ENCODE assay signal across 23 cellular contexts in genomic region chr5:150651924-150652688, GRCh38. TPM values are rescaled to one million over a fixed set of nuclear protein-coding genes. Genes with fewer than 3 reads are reported as not detected.
A peak's percentile ranks its signal among the peaks of the same experiment; 100 is the strongest.
DNase-seq lines count a peak whose midpoint lies in the region; ATAC-seq and TF ChIP-seq lines count a peak whose summit lies in the region.
"Had no signal": no experiment of that assay in that cellular context is flagged by ENCODE, and none has a peak within 500 bp of the region (broad histone marks: within the 10 kb centered on the region; RNA-seq: fewer than 3 reads in every experiment).

No MANE protein-coding gene starts in this region.

- H3K4me1 ChIP-seq in heart right ventricle = peaks cover 46 to 98% (median 82%) of the 10 kb centered on the region in 9 donors
- H3K4me1 ChIP-seq in neuron (ENCODE audit: insufficient read depth, low read length) = peaks cover 24% of the 10 kb centered on the region

- H3K36me3 ChIP-seq in heart right ventricle (peaks cover 0 to 68% (median 33%) of the 10 kb centered on the region in 9 donors), neuron (ENCODE audit: insufficient read depth, low read length) (no peaks in the 10 kb centered on the region)

- H3K4me3 ChIP-seq in heart right ventricle (no peak overlapping the region), dorsolateral prefrontal cortex (no peak overlapping the region), neuron (ENCODE audit: low read length) (peak overlapping the region; percentile 9)
- H3K4me3 ChIP-seq: A549, left lung had no signal

- intact Hi-C loops in heart right ventricle (cut with DNase I) (loop anchor here in 4 of 10 donors (2.0 to 10.0 kb wide), 4 partner anchors 21 to 197 kb away; no protein-coding TSS in a partner anchor), left ventricle myocardium superior (cut with micrococcal nuclease) (loop anchor here (10.0 kb wide), 1 partner anchor 87 kb away; no protein-coding TSS in a partner anchor), dorsolateral prefrontal cortex (cut with DNase I) (no loop called here)

- H3K27ac Mint-ChIP-seq in type B pancreatic cell = peak overlapping the region; percentile 9
- H3K27ac Mint-ChIP-seq: activated naive CD8-positive, alpha-beta T cell treated with anti-CD3 and anti-CD28 coated beads, Interleukin-2, amount 50 U/mL, for 24 hours; activated T-helper 2 cell treated with anti-CD3 and anti-CD28 coated beads, Interferon-gamma antibody, Interleukin-2, Interleukin-4, amounts not matched to agents 10 μg/mL and 5 μg/mL and 100 μg/mL, durations not matched to agents 14 hours and 24 hours and 36 hours had no signal

- H3K27me3 Mint-ChIP-seq in type B pancreatic cell = peaks cover 4% of the 10 kb centered on the region

- H3K9me3 ChIP-seq in heart right ventricle (no peaks in the 10 kb centered on the region), neuron (ENCODE audit: low read length) (no peaks in the 10 kb centered on the region)
- H3K9me3 ChIP-seq: A549, left lung had no signal

- H3K9me3 Mint-ChIP-seq in type B pancreatic cell = no peaks in the 10 kb centered on the region
- H3K9me3 Mint-ChIP-seq: activated naive CD8-positive, alpha-beta T cell treated with anti-CD3 and anti-CD28 coated beads, Interleukin-2, amount 50 U/mL, for 24 hours; activated T-helper 2 cell treated with anti-CD3 and anti-CD28 coated beads, Interferon-gamma antibody, Interleukin-2, Interleukin-4, amounts not matched to agents 10 μg/mL and 5 μg/mL and 100 μg/mL, durations not matched to agents 14 hours and 24 hours and 36 hours had no signal

- ATAC-seq in heart right ventricle (no peak), left ventricle myocardium superior (no peak)
- ATAC-seq: A549; activated naive CD8-positive, alpha-beta T cell treated with anti-CD3 and anti-CD28 coated beads, Interleukin-2, amount 50 U/mL, for 24 hours; left lung had no signal

- WGBS in heart right ventricle, 2 donors = 63 to 65% methylated on average over 13 of the region's 13 CpGs

- no peak for DNase-seq in heart right ventricle
- DNase-seq in left ventricle myocardium superior = no peak
- no peak for DNase-seq in dorsolateral prefrontal cortex
- no peak for DNase-seq in type B pancreatic cell (ENCODE audit: extremely low spot score, unreplicated experiment)
- DNase-seq in stimulated activated CD4-positive, alpha-beta T cell treated with anti-CD3 and anti-CD28 coated beads, Interleukin-2, amount 100 ng/mL, for 24 hours = no peak
- DNase-seq in hippocampal formation (lab: John Stamatoyannopoulos, UW) = no peak
- no peak for DNase-seq in HK-2 (ENCODE audit: unreplicated experiment)
- DNase-seq: activated CD4-positive, alpha-beta T cell treated with anti-CD3 and anti-CD28 coated beads for 48 hours; activated naive CD8-positive, alpha-beta T cell treated with anti-CD3 and anti-CD28 coated beads, Interleukin-2, amount 50 U/mL, for 24 hours; erythroblast; NCI-H345; NK-92 treated with Interleukin-12 subunit alpha and Interleukin-12 subunit beta, amount 100 ng/mL, for 24 hours; RPMI8226; stimulated activated naive CD4-positive, alpha-beta T cell; SW 1271 had no signal

- H3K27ac ChIP-seq in heart right ventricle (peak overlapping the region in 7 of 10 donors; percentile 66 to 100 (median 98)), dorsolateral prefrontal cortex (peak overlapping the region in 40 of 59 donors; percentile 1 to 77 (median 51))
- H3K27ac ChIP-seq: C4-2B, left lung had no signal

- H3K27me3 ChIP-seq in heart right ventricle (no peaks in the 10 kb centered on the region), dorsolateral prefrontal cortex (no peaks in the 10 kb centered on the region), neuron (ENCODE audit: insufficient read depth, low read length) (no peaks in the 10 kb centered on the region)
- H3K27me3 ChIP-seq: left lung had no signal

- H2AFZ ChIP-seq in neuron (ENCODE audit: low read depth, low read length) = peak overlapping the region; percentile 23

- no peak overlapping the region for H3K4me3 Mint-ChIP-seq in type B pancreatic cell
- H3K4me3 Mint-ChIP-seq: activated naive CD8-positive, alpha-beta T cell treated with anti-CD3 and anti-CD28 coated beads, Interleukin-2, amount 50 U/mL, for 24 hours had no signal

- TF ChIP-seq CTCF in heart right ventricle (IDR thresholded peaks at IDR 0.05) (no peak), dorsolateral prefrontal cortex (IDR thresholded peaks at IDR 0.05 in 54 of 56, conservative IDR thresholded peaks at IDR 0.05 in 2 of 56; ENCODE audit: low read depth in 1 of 56, partially characterized antibody in 56 of 56) (no peak), type B pancreatic cell (conservative IDR thresholded peaks at IDR 0.05) (no peak)

- peaks cover 34% of the 10 kb centered on the region for H3K4me1 Mint-ChIP-seq in type B pancreatic cell (ENCODE audit: unreplicated experiment)

- no peaks in the 10 kb centered on the region for H3K36me3 Mint-ChIP-seq in type B pancreatic cell

RNA-seq across cellular contexts. Expression of gene MYOZ3, which starts 8.9 kb away (rescaled TPM):
- total RNA-seq in heart right ventricle (10 to 100 TPM in 2 of 10 donors, 1 to 10 TPM in 8; 4.5 to 12.2 (median 6.0) TPM), left ventricle myocardium superior (3.2 TPM), dorsolateral prefrontal cortex (1 to 10 TPM in 119 of 120 experiments, under 1 TPM in 1; 0.60 to 9.2 (median 3.8) TPM), type B pancreatic cell (ENCODE audit: low replicate concordance) (0.17 and 6.1 TPM in 2 replicates)
- 1 to 10 TPM in 1 of 2 donors, under 1 TPM in 1; 0.91 to 4.1 TPM for polyA plus RNA-seq in heart right ventricle
- total RNA-seq: bronchial epithelial cell, H4, mononuclear cell had no signal

RNA-seq across cellular contexts. Expression of gene SYNPO, which starts 11.6 kb away (rescaled TPM):
- total RNA-seq in heart right ventricle (100 to 1,000 TPM; 589 to 777 (median 703) TPM), left ventricle myocardium superior (675 TPM), dorsolateral prefrontal cortex (100 to 1,000 TPM in 116 of 120 experiments, 10 to 100 TPM in 4; 47.3 to 302 (median 180) TPM), type B pancreatic cell (ENCODE audit: low replicate concordance) (2.8 and 24.5 TPM in 2 replicates)
- 100 to 1,000 TPM; 129 to 344 TPM for polyA plus RNA-seq in heart right ventricle

RNA-seq across cellular contexts. Expression of gene RBM22, which starts 48.8 kb away (rescaled TPM):
- total RNA-seq in heart right ventricle (10 to 100 TPM; 23.4 to 41.0 (median 29.3) TPM), left ventricle myocardium superior (28.9 TPM), dorsolateral prefrontal cortex (10 to 100 TPM; 36.7 to 64.8 (median 47.0) TPM), type B pancreatic cell (ENCODE audit: low replicate concordance) (49.2 and 65.8 TPM in 2 replicates)
- 10 to 100 TPM; 18.6 to 28.8 TPM for polyA plus RNA-seq in heart right ventricle
